Comparison of ENCODE assay signal across 15 cellular contexts in genomic region chr16:28447081-28447480, GRCh38. TPM values are rescaled to one million over a fixed set of nuclear protein-coding genes. Genes with fewer than 3 reads are reported as not detected.
"Had no signal": no experiment of that assay in that cellular context is flagged by ENCODE, and none has a peak within 500 bp of the region (broad histone marks: within the 10 kb centered on the region; RNA-seq: fewer than 3 reads in every experiment).

No MANE protein-coding gene starts in this region.

RNA-seq across cellular contexts. Expression of gene NPIPB7, which starts 25.1 kb away (rescaled TPM):
- total RNA-seq: omental fat pad, pancreas, posterior vena cava, prostate gland, pulmonary artery endothelial cell, right atrium auricular region, sciatic nerve, smooth muscle cell, suprapubic skin, ureter, vagina had no signal
- polyA plus RNA-seq: pancreas, smooth muscle cell had no signal

RNA-seq across cellular contexts. Expression of gene EIF3CL, which starts 43.4 kb away (rescaled TPM):
- polyA plus RNA-seq: smooth muscle cell had no signal

RNA-seq across cellular contexts. Expression of gene APOBR, which starts 47.4 kb away (rescaled TPM):
- total RNA-seq: osteocyte, pulmonary artery endothelial cell, smooth muscle cell had no signal
- polyA plus RNA-seq: smooth muscle cell had no signal

RNA-seq across cellular contexts. Expression of gene IL27, which starts 59.6 kb away (rescaled TPM):
- total RNA-seq: naive thymus-derived CD8-positive, alpha-beta T cell; neural crest cell; osteocyte; posterior vena cava; prostate gland; pulmonary artery endothelial cell; right atrium auricular region; sciatic nerve; smooth muscle cell; transverse colon; ureter; vagina had no signal
- polyA plus RNA-seq: naive thymus-derived CD8-positive, alpha-beta T cell; smooth muscle cell had no signal
